8 cellular contexts compared by ENCODE assay signal in genomic region chr6:30730611-30731435, GRCh38. TPM values are rescaled to one million over a fixed set of nuclear protein-coding genes. Genes with fewer than 3 reads are reported as not detected.
DNase-seq lines count a peak whose midpoint lies in the region; ATAC-seq and TF ChIP-seq lines count a peak whose summit lies in the region.

No MANE protein-coding gene starts in this region.

- H3K4me3 ChIP-seq in BJ (ENCODE audit: low read depth, low read length) (no peak overlapping the region), cardiac fibroblast (replicated peaks in 1 of 2; ENCODE audit: low read depth in 2 of 2, low read length in 2 of 2) (no peak overlapping the region), left lung (no peak overlapping the region)

- H3K27me3 ChIP-seq in BJ (ENCODE audit: control insufficient read depth, insufficient read depth, low read length) (no peaks in the 10 kb centered on the region), left lung (no peaks in the 10 kb centered on the region)

- no peaks in the 10 kb centered on the region for H3K27me3 Mint-ChIP-seq in WTC11 (ENCODE audit: low read depth)

- H3K9me3 Mint-ChIP-seq in WTC11 = no peaks in the 10 kb centered on the region

- H3K4me1 Mint-ChIP-seq in WTC11 = peaks cover 3% of the 10 kb centered on the region; the same call in 1 of the 2 replicates

- H3K4me1 ChIP-seq in left lung = peaks cover 0 to 56% of the 10 kb centered on the region in 2 donors

- TF ChIP-seq CTCF in BJ (IDR thresholded peaks at IDR 0.05; ENCODE audit: insufficient read depth, low read depth, low read length) = peak; percentile 45; the same call in 1 of the 2 replicates
- TF ChIP-seq CTCF in WTC11 (IDR thresholded peaks at IDR 0.05) = peak; percentile 19; the same call in 1 of the 2 replicates
- peak; percentile 43 for TF ChIP-seq CTCF in cardiac fibroblast (IDR thresholded peaks at IDR 0.05; ENCODE audit: low read depth, low read length)
- TF ChIP-seq CTCF in left lung (IDR thresholded peaks at IDR 0.05) = peak; percentile 40 to 61

- peak overlapping the region; percentile 36; the same call in 1 of the 2 replicates for H3K27ac Mint-ChIP-seq in WTC11

- intact Hi-C loops in left lung (cut with DNase I) = loop anchor here (10.0 kb wide), 2 partner anchors 46 to 144 kb away; partner anchors contain the start of gene PPP1R18 (in 1 of the 2)

- DNase-seq in BJ (ENCODE audit: low read depth) = no peak
- peak; percentile 59 for DNase-seq in NCI-H1694 treated with DMSO at 0.1 percent for 48 hours (lab: John Stamatoyannopoulos, UW)
- peak; percentile 88 for DNase-seq in WTC11 (ENCODE audit: low spot score)
- DNase-seq in cardiac fibroblast (ENCODE audit: low read depth in 2 of 2) = peak; percentile 48 to 57
- DNase-seq in left lung = peak; percentile 84 to 93
- peak; percentile 65 to 76 (median 76) for DNase-seq in stimulated activated CD4-positive, alpha-beta T cell treated with anti-CD3 and anti-CD28 coated beads, TNF-alpha, amount 100 ng/mL, for 4 hours (ENCODE audit: low read depth in 3 of 3)

- H3K36me3 Mint-ChIP-seq in WTC11 = peaks cover 33% of the 10 kb centered on the region

- POLR2A ChIA-PET in BJ (lab: Charles Lee) (interaction anchor here (0.5 kb wide), 1 partner anchor 9 kb away, joined by 4 read pairs; no protein-coding TSS in a partner anchor), WTC11 (lab: Charles Lee) (interaction anchor here (0.9 to 2.1 kb wide), 4 partner anchors 14 to 58 kb away, joined by 3 to 8 read pairs (median 4); partner anchors contain the start of genes DHX16 and MDC1)

- H3K36me3 ChIP-seq in BJ (ENCODE audit: control insufficient read depth, insufficient read depth, low read length) (peaks cover 37% of the 10 kb centered on the region), left lung (peaks cover 0 to 100% of the 10 kb centered on the region in 2 donors)

- no peak overlapping the region for H3K4me3 Mint-ChIP-seq in WTC11

- no peak overlapping the region for H3K27ac ChIP-seq in left lung

- CTCF ChIA-PET in BJ (lab: Yijun Ruan, JAX) (interaction anchor here (0.6 to 20.5 kb wide), 13 partner anchors 9 to 182 kb away, joined by 3 to 387 read pairs (median 4); partner anchors contain the start of genes DHX16 and FLOT1), WTC11 (lab: Charles Lee) (interaction anchor here (0.5 to 3.5 kb wide), 65 partner anchors 9 to 357 kb away, joined by 3 to 131 read pairs (median 5); partner anchors contain the start of genes ABCF1, ATAT1, DDR1 and DHX16)

- no peaks in the 10 kb centered on the region for H3K9me3 ChIP-seq in left lung

- ATAC-seq in GM21619 (IDR thresholded peaks at IDR 0.05; ENCODE audit: unreplicated experiment) = peak; percentile 53
- peak; percentile 65 for ATAC-seq in WTC11
- peak; percentile 96 for ATAC-seq in left lung
- ATAC-seq in HG03280 (IDR thresholded peaks at IDR 0.05; ENCODE audit: unreplicated experiment) = no peak

TF ChIP-seq in WTC11, 78 proteins besides CTCF, POLR2A, EP300 and RAD21 (continues in another document):
- TF ChIP-seq ZNF232 (CRISPR knock-in tag; IDR thresholded peaks at IDR 0.05) (no peak), CREB1 (CRISPR knock-in tag; IDR thresholded peaks at IDR 0.05) (no peak), NFE2L1 (CRISPR knock-in tag; IDR thresholded peaks at IDR 0.05) (0 out of 2 replicates have a peak, but pooled peaks have one; percentile 41), OVOL2 (CRISPR knock-in tag; IDR thresholded peaks at IDR 0.05; ENCODE audit: borderline replicate concordance) (no peak), IRF2 (CRISPR knock-in tag; IDR thresholded peaks at IDR 0.05; ENCODE audit: borderline replicate concordance, low read depth) (no peak), TCF7 (CRISPR knock-in tag; IDR thresholded peaks at IDR 0.05; ENCODE audit: low read depth) (no peak), ZNF423 (CRISPR knock-in tag; IDR thresholded peaks at IDR 0.05) (peak; percentile 77), USF1 (CRISPR knock-in tag; IDR thresholded peaks at IDR 0.05) (no peak), FOXP1 (CRISPR knock-in tag; IDR thresholded peaks at IDR 0.05; ENCODE audit: borderline replicate concordance) (0 out of 2 replicates have a peak, but pooled peaks have one; percentile 19), SOX15 (CRISPR knock-in tag; IDR thresholded peaks at IDR 0.05) (no peak)
- TF ChIP-seq, protein P1, sequence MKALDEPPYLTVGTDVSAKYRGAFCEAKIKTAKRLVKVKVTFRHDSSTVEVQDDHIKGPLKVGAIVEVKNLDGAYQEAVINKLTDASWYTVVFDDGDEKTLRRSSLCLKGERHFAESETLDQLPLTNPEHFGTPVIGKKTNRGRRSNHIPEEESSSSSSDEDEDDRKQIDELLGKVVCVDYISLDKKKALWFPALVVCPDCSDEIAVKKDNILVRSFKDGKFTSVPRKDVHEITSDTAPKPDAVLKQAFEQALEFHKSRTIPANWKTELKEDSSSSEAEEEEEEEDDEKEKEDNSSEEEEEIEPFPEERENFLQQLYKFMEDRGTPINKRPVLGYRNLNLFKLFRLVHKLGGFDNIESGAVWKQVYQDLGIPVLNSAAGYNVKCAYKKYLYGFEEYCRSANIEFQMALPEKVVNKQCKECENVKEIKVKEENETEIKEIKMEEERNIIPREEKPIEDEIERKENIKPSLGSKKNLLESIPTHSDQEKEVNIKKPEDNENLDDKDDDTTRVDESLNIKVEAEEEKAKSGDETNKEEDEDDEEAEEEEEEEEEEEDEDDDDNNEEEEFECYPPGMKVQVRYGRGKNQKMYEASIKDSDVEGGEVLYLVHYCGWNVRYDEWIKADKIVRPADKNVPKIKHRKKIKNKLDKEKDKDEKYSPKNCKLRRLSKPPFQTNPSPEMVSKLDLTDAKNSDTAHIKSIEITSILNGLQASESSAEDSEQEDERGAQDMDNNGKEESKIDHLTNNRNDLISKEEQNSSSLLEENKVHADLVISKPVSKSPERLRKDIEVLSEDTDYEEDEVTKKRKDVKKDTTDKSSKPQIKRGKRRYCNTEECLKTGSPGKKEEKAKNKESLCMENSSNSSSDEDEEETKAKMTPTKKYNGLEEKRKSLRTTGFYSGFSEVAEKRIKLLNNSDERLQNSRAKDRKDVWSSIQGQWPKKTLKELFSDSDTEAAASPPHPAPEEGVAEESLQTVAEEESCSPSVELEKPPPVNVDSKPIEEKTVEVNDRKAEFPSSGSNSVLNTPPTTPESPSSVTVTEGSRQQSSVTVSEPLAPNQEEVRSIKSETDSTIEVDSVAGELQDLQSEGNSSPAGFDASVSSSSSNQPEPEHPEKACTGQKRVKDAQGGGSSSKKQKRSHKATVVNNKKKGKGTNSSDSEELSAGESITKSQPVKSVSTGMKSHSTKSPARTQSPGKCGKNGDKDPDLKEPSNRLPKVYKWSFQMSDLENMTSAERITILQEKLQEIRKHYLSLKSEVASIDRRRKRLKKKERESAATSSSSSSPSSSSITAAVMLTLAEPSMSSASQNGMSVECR (CRISPR knock-in tag; IDR thresholded peaks at IDR 0.05; ENCODE audit: borderline replicate concordance) = no peak
- TF ChIP-seq, protein P2, sequence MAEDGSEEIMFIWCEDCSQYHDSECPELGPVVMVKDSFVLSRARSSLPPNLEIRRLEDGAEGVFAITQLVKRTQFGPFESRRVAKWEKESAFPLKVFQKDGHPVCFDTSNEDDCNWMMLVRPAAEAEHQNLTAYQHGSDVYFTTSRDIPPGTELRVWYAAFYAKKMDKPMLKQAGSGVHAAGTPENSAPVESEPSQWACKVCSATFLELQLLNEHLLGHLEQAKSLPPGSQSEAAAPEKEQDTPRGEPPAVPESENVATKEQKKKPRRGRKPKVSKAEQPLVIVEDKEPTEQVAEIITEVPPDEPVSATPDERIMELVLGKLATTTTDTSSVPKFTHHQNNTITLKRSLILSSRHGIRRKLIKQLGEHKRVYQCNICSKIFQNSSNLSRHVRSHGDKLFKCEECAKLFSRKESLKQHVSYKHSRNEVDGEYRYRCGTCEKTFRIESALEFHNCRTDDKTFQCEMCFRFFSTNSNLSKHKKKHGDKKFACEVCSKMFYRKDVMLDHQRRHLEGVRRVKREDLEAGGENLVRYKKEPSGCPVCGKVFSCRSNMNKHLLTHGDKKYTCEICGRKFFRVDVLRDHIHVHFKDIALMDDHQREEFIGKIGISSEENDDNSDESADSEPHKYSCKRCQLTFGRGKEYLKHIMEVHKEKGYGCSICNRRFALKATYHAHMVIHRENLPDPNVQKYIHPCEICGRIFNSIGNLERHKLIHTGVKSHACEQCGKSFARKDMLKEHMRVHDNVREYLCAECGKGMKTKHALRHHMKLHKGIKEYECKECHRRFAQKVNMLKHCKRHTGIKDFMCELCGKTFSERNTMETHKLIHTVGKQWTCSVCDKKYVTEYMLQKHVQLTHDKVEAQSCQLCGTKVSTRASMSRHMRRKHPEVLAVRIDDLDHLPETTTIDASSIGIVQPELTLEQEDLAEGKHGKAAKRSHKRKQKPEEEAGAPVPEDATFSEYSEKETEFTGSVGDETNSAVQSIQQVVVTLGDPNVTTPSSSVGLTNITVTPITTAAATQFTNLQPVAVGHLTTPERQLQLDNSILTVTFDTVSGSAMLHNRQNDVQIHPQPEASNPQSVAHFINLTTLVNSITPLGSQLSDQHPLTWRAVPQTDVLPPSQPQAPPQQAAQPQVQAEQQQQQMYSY (CRISPR knock-in tag; IDR thresholded peaks at IDR 0.05) = no peak

RNA-seq across cellular contexts. Expression of gene TUBB, which starts 10.7 kb away (rescaled TPM):
- 1,140 and 1,840 TPM in 2 replicates for polyA plus RNA-seq in BJ (2011; rRNA removed)
- polyA minus RNA-seq in BJ (2011; rRNA and poly(A)+ RNA removed) = 739 and 1,365 TPM in 2 replicates
- total RNA-seq in WTC11 (2021) (1,503 to 1,570 TPM (median 1,542 TPM) in 3 replicates), left lung (100 to 1,000 TPM; 409 to 602 TPM)

RNA-seq across cellular contexts. Expression of gene FLOT1, which starts 11.7 kb away (rescaled TPM):
- polyA plus RNA-seq in BJ (2011; rRNA removed) = 205 and 292 TPM in 2 replicates
- polyA minus RNA-seq in BJ (2011; rRNA and poly(A)+ RNA removed) = 68.5 and 104 TPM in 2 replicates
- 110 to 121 TPM (median 120 TPM) in 3 replicates for total RNA-seq in WTC11 (2021)
- total RNA-seq in left lung = 100 to 1,000 TPM; 148 to 206 TPM

RNA-seq across cellular contexts. Expression of gene IER3, which starts 13.5 kb away (rescaled TPM):
- 43.7 and 51.7 TPM in 2 replicates for polyA plus RNA-seq in BJ (2011; rRNA removed)
- 24.5 and 28.3 TPM in 2 replicates for polyA minus RNA-seq in BJ (2011; rRNA and poly(A)+ RNA removed)
- total RNA-seq in WTC11 (2021) = 61.2 to 82.4 TPM (median 61.5 TPM) in 3 replicates
- 10 to 100 TPM; 36.1 to 77.0 TPM for total RNA-seq in left lung

RNA-seq across cellular contexts. Expression of gene MDC1, which starts 13.7 kb away (rescaled TPM):
- polyA plus RNA-seq in BJ (2011; rRNA removed) = 5.1 and 7.5 TPM in 2 replicates
- polyA minus RNA-seq in BJ (2011; rRNA and poly(A)+ RNA removed) = 5.0 and 24.5 TPM in 2 replicates
- 95.9 to 100 TPM (median 97.9 TPM) in 3 replicates for total RNA-seq in WTC11 (2021)
- total RNA-seq in left lung = 10 to 100 TPM; 28.2 to 38.6 TPM

RNA-seq across cellular contexts. Expression of gene NRM, which starts 40.0 kb away (rescaled TPM):
- polyA plus RNA-seq in BJ (2011; rRNA removed) = 12.6 and 19.7 TPM in 2 replicates
- polyA minus RNA-seq in BJ (2011; rRNA and poly(A)+ RNA removed) = 8.8 and 13.5 TPM in 2 replicates
- total RNA-seq in WTC11 (2021) = 31.2 to 33.3 TPM (median 31.3 TPM) in 3 replicates
- 10 to 100 TPM; 13.1 to 17.4 TPM for total RNA-seq in left lung
